ENCODE assay signal across 25 cellular contexts in the genomic region with DNA sequence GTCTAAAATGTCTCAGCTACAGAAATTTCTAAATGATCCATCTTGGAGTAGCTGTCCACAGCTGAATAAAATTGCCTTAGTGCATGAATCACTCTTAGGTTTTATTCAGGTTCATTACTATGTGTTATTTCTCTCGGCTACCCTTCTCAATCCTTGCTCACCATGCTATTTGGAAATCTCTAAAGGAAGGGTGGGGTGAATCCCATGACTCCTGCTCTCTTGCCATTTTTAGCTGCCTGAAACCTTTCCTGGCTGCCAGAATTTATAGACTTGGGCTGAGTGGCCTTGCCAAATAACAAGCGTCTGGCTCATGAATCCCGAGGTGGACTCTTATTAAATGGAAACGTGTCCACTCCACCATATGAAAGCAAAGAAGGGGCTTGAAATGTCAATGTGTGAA.
A peak's percentile ranks its signal among the peaks of the same experiment; 100 is the strongest.
DNase-seq lines count a peak whose midpoint lies in the region; ATAC-seq and TF ChIP-seq lines count a peak whose summit lies in the region.
"Had no signal": no experiment of that assay in that cellular context is flagged by ENCODE, and none has a peak within 500 bp of the region (broad histone marks: within the 10 kb centered on the region; RNA-seq: fewer than 3 reads in every experiment).

No MANE protein-coding gene starts in this region.

- intact Hi-C loops in heart left ventricle (cut with DNase I) (no loop called here), Right ventricle myocardium inferior (cut with DNase I) (no loop called here)

- WGBS in heart left ventricle, 4 donors, result 50 to 64% (median 53%) methylated on average over 4 of the region's 4 CpGs

- no peaks in the 10 kb centered on the region for H3K9me3 ChIP-seq in heart left ventricle
- H3K9me3 ChIP-seq: SJSA1, upper lobe of right lung had no signal

- H3K27me3 ChIP-seq in heart left ventricle, result no peaks in the 10 kb centered on the region
- H3K27me3 ChIP-seq: SJSA1, upper lobe of right lung had no signal

- ATAC-seq in heart left ventricle, result peak in 3 of 4 donors; percentile 75 to 88 (median 80)
- no peak for ATAC-seq in Right ventricle myocardium inferior
- ATAC-seq: upper lobe of right lung had no signal

- no peak overlapping the region for H3K27ac ChIP-seq in heart left ventricle
- H3K27ac ChIP-seq: C4-2B, PC-9, SJSA1, upper lobe of right lung had no signal

- no peaks in the 10 kb centered on the region for H3K36me3 ChIP-seq in heart left ventricle
- H3K36me3 ChIP-seq: SJSA1, upper lobe of right lung had no signal

- DNase-seq in heart left ventricle (peak in 4 of 5 donors; percentile 13 to 39 (median 26)), Right ventricle myocardium inferior (ENCODE audit: missing footprints) (no peak), NCI-H1092 (lab: John Stamatoyannopoulos, UW) (peak; percentile 53), fibroblast of mammary gland (ENCODE audit: low read depth) (peak; percentile 58), stromal cell of bone marrow (ENCODE audit: low read depth) (peak; percentile 66), mesenteric fat pad (ENCODE audit: low spot score) (no peak), glomerular visceral epithelial cell (ENCODE audit: extremely low spot score) (no peak), MV-4-11 (lab: John Stamatoyannopoulos, UW) (no peak)
- DNase-seq: activated CD4-positive, alpha-beta T cell treated with anti-CD3 and anti-CD28 coated beads for 4 hours; activated naive CD4-positive, alpha-beta T cell treated with anti-CD3 and anti-CD28 coated beads for 36 hours; activated T-cell treated with anti-CD3 and anti-CD28 coated beads, Interleukin-2, amount 50 U/mL, for 48 hours; amygdala; caudate nucleus; H9; kidney; NCI-H2029; NCI-H345; nucleus accumbens; PC-9; right cardiac atrium; stimulated activated CD4-positive, alpha-beta T cell treated with anti-CD3 and anti-CD28 coated beads, Interleukin-15, amount 100 ng/mL, for 24 hours; stimulated activated CD8-positive, alpha-beta memory T cell treated with anti-CD3 and anti-CD28 coated beads, Interleukin-4, amount 100 ng/mL, for 48 hours; upper lobe of right lung had no signal

- H3K4me1 ChIP-seq in heart left ventricle, result no peaks in the 10 kb centered on the region
- H3K4me1 ChIP-seq: upper lobe of right lung had no signal

- TF ChIP-seq CTCF in heart left ventricle (IDR thresholded peaks at IDR 0.05), result no peak
- TF ChIP-seq CTCF in fibroblast of mammary gland (conservative IDR thresholded peaks at IDR 0.05; ENCODE audit: control insufficient read depth, insufficient read depth, low read depth, low read length), result no peak

- no peak for TF ChIP-seq POLR2A in heart left ventricle (IDR thresholded peaks at IDR 0.05)

- no peak overlapping the region for H3K4me3 ChIP-seq in heart left ventricle
- no peak overlapping the region for H3K4me3 ChIP-seq in fibroblast of mammary gland (ENCODE audit: control insufficient read depth, low read depth, low read length)
- H3K4me3 ChIP-seq: PC-9, SJSA1, upper lobe of right lung had no signal

Comparison
In these comparisons a context has a peak if more than half of its experiments do, and no peak if none do; other contexts are left out.
1. DNase-seq: peak in heart left ventricle (4 of 5), NCI-H1092 (single experiment), fibroblast of mammary gland (single experiment) and stromal cell of bone marrow (single experiment); none in Right ventricle myocardium inferior (single experiment), mesenteric fat pad (single experiment), glomerular visceral epithelial cell (single experiment) and MV-4-11 (single experiment).